1 cellular context compared by ENCODE assay signal in genomic region chr1:56477164-56478111, GRCh38.
TF ChIP-seq lines count a peak whose summit lies in the region.

No MANE protein-coding gene starts in this region.

TF ChIP-seq in HepG2, 621 proteins besides CTCF, POLR2A, EP300 and RAD21 (continued from another document and continues in another):
- TF ChIP-seq ZBTB49 (CRISPR knock-in tag; IDR thresholded peaks at IDR 0.05; ENCODE audit: borderline replicate concordance) (no peak), ZSCAN29 (CRISPR knock-in tag; conservative IDR thresholded peaks at IDR 0.05) (no peak), NCOR1 (IDR thresholded peaks at IDR 0.05; ENCODE audit: borderline replicate concordance, low read length) (0 out of 2 replicates have a peak, but pooled peaks have one; percentile 46), IRX3 (CRISPR knock-in tag; IDR thresholded peaks at IDR 0.05; ENCODE audit: borderline replicate concordance, low read depth) (no peak), NRL (CRISPR knock-in tag; IDR thresholded peaks at IDR 0.05; ENCODE audit: borderline replicate concordance) (peak; percentile 74; the same call in 1 of the 2 replicates), ZNF547 (CRISPR knock-in tag; IDR thresholded peaks at IDR 0.05) (peak; percentile 64; the same call in 1 of the 2 replicates), RARG (CRISPR knock-in tag; IDR thresholded peaks at IDR 0.05; ENCODE audit: low read depth) (0 out of 2 replicates have a peak, but pooled peaks have one; percentile 42), MYNN (CRISPR knock-in tag; IDR thresholded peaks at IDR 0.05; ENCODE audit: low read depth) (no peak), HNRNPLL (IDR thresholded peaks at IDR 0.05; ENCODE audit: low read depth, low read length, poor library complexity, severe bottlenecking) (peak; percentile 44), HIC2 (CRISPR knock-in tag; IDR thresholded peaks at IDR 0.05; ENCODE audit: low read depth) (no peak), ZNF12 (CRISPR knock-in tag; IDR thresholded peaks at IDR 0.05) (no peak), KIAA2018 (CRISPR knock-in tag; IDR thresholded peaks at IDR 0.05; ENCODE audit: borderline replicate concordance) (0 out of 2 replicates have a peak, but pooled peaks have one; percentile 44), TAF1 (CRISPR knock-in tag; IDR thresholded peaks at IDR 0.05) (peak; percentile 40; the same call in 1 of the 2 replicates), YEATS4 (CRISPR knock-in tag; IDR thresholded peaks at IDR 0.05; ENCODE audit: borderline replicate concordance) (peak; percentile 71; the same call in 1 of the 2 replicates), CCDC6 (CRISPR knock-in tag; IDR thresholded peaks at IDR 0.05) (0 out of 2 replicates have a peak, but pooled peaks have one; percentile 35), ZNF616 (CRISPR knock-in tag; IDR thresholded peaks at IDR 0.05; ENCODE audit: low read depth) (no peak), HNF4A (CRISPR knock-in tag; IDR thresholded peaks at IDR 0.05) (peak; percentile 37; the same call in 1 of the 2 replicates), ZNF670 (CRISPR knock-in tag; IDR thresholded peaks at IDR 0.05; ENCODE audit: borderline replicate concordance) (no peak), ZBTB7B (CRISPR knock-in tag; IDR thresholded peaks at IDR 0.05) (peak; percentile 40; the same call in 1 of the 2 replicates), FOXP4 (CRISPR knock-in tag; IDR thresholded peaks at IDR 0.05) (peak; percentile 41; the same call in 1 of the 2 replicates), EEA1 (CRISPR knock-in tag; IDR thresholded peaks at IDR 0.05; ENCODE audit: borderline replicate concordance) (0 out of 2 replicates have a peak, but pooled peaks have one; percentile 22), ZNF570 (CRISPR knock-in tag; IDR thresholded peaks at IDR 0.05; ENCODE audit: borderline replicate concordance) (no peak), ZNF350 (CRISPR knock-in tag; IDR thresholded peaks at IDR 0.05; ENCODE audit: borderline replicate concordance, low read depth) (0 out of 2 replicates have a peak, but pooled peaks have one; percentile 29), ZNF563 (CRISPR knock-in tag; IDR thresholded peaks at IDR 0.05) (peak; percentile 51; the same call in 1 of the 2 replicates), ZNF768 (CRISPR knock-in tag; IDR thresholded peaks at IDR 0.05) (peak; percentile 56; the same call in 1 of the 2 replicates), SNAPC4 (CRISPR knock-in tag; IDR thresholded peaks at IDR 0.05) (0 out of 2 replicates have a peak, but pooled peaks have one; percentile 41), NR2F6 (IDR thresholded peaks at IDR 0.05) (peak; percentile 36; the same call in 1 of the 2 replicates), NR2F6 (CRISPR knock-in tag; IDR thresholded peaks at IDR 0.05) (no peak), RFX5 (IDR thresholded peaks at IDR 0.05; ENCODE audit: low read depth, low read length) (no peak), PPARG (CRISPR knock-in tag; conservative IDR thresholded peaks at IDR 0.05) (0 out of 2 replicates have a peak, but pooled peaks have one; percentile 10), ZBTB1 (CRISPR knock-in tag; IDR thresholded peaks at IDR 0.05; ENCODE audit: borderline replicate concordance) (no peak), PHF8 (CRISPR knock-in tag; IDR thresholded peaks at IDR 0.05) (peak; percentile 27; the same call in 1 of the 2 replicates), KLF6 (CRISPR knock-in tag; IDR thresholded peaks at IDR 0.05) (peak; percentile 67), RBM39 (IDR thresholded peaks at IDR 0.05; ENCODE audit: low read depth, low read length, poor library complexity, severe bottlenecking) (peak; percentile 66)
